ENCODE assay signal across 20 cellular contexts in the genomic region with DNA sequence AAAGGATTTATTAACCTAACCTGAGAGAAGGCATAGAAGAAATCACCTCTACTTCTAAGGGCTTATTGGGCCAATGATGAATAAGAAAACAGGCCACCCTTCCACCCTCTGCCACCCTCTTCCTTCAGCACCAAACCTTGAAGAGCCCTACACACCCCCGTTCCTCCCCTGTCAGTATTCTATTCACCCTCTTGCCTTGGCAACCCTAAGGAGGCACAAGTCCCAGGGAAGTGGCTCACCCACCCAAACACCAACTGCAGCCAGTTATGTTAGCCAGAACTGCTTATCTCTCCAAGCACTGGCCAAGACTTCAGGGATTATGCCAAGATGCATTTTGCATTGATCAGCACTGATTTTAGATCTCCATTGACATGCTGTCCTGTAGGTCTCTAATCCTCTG. TPM values are rescaled to one million over a fixed set of nuclear protein-coding genes. Genes with fewer than 3 reads are reported as not detected.
DNase-seq lines count a peak whose midpoint lies in the region; ATAC-seq and TF ChIP-seq lines count a peak whose summit lies in the region.
"Had no signal": no experiment of that assay in that cellular context is flagged by ENCODE, and none has a peak within 500 bp of the region (broad histone marks: within the 10 kb centered on the region; RNA-seq: fewer than 3 reads in every experiment).

No MANE protein-coding gene starts in this region.

- DNase-seq in left cardiac atrium (no peak), Right ventricle myocardium inferior (ENCODE audit: missing footprints) (no peak), MG63 (peak; percentile 50), dorsolateral prefrontal cortex (no peak), DMS79 (lab: John Stamatoyannopoulos, UW) (no peak), osteoblast (ENCODE audit: insufficient read length, low spot score, missing footprints) (no peak)
- DNase-seq: 8988T; ACHN; AML-193; BE2C; CD4-positive, alpha-beta T cell; CD8-positive, alpha-beta memory T cell; DMS53; DND-41; GOT3; HFFc6 had no signal

- ATAC-seq in left cardiac atrium: peak; percentile 22 to 62
- ATAC-seq in Right ventricle myocardium inferior: no peak
- ATAC-seq: A549 had no signal

- H3K79me2 ChIP-seq in osteoblast (ENCODE audit: insufficient read depth, low read length): peaks cover 18% of the 10 kb centered on the region

- no peak overlapping the region for H3K4me3 ChIP-seq in MG63
- no peak overlapping the region for H3K4me3 ChIP-seq in dorsolateral prefrontal cortex
- no peak overlapping the region for H3K4me3 ChIP-seq in osteoblast (ENCODE audit: insufficient read depth, low read length)
- H3K4me3 ChIP-seq: A549; BLaER1 treated with 17β-estradiol and CSF1 and Interleukin-3, amounts not matched to agents 10 nM and 100 nM; HAP-1 had no signal

- peaks cover 10% of the 10 kb centered on the region for H3K4me1 ChIP-seq in osteoblast (ENCODE audit: insufficient read depth, low read length)
- H3K4me1 ChIP-seq: A549, BE2C had no signal

- intact Hi-C loops in left cardiac atrium (cut with DNase I) (no loop called here), Right ventricle myocardium inferior (cut with DNase I) (no loop called here), dorsolateral prefrontal cortex (cut with DNase I) (no loop called here)

- H3K27me3 ChIP-seq in MG63 (no peaks in the 10 kb centered on the region), dorsolateral prefrontal cortex (no peaks in the 10 kb centered on the region), osteoblast (ENCODE audit: insufficient read depth, low read length) (no peaks in the 10 kb centered on the region)
- H3K27me3 ChIP-seq: BE2C; BLaER1 treated with 17β-estradiol and CSF1 and Interleukin-3, amounts not matched to agents 10 nM and 100 nM had no signal

- no peaks in the 10 kb centered on the region for H4K20me1 ChIP-seq in osteoblast (ENCODE audit: insufficient read depth, low read length)

- H3K36me3 ChIP-seq in MG63: peaks cover 3% of the 10 kb centered on the region; the same call in 1 of the 2 replicates
- H3K36me3 ChIP-seq in osteoblast (ENCODE audit: insufficient read depth, low read length): no peaks in the 10 kb centered on the region
- H3K36me3 ChIP-seq: BE2C, HAP-1 had no signal

- TF ChIP-seq CTCF in dorsolateral prefrontal cortex (IDR thresholded peaks at IDR 0.05 in 54 of 56, conservative IDR thresholded peaks at IDR 0.05 in 2 of 56; ENCODE audit: low read depth in 1 of 56, partially characterized antibody in 56 of 56) (no peak), osteoblast (IDR thresholded peaks at IDR 0.05; ENCODE audit: extremely low read depth, low read depth, low read length) (no peak)

- no peak overlapping the region for H3K4me2 ChIP-seq in osteoblast (ENCODE audit: insufficient read depth, low read length)
- H3K4me2 ChIP-seq: A549; BLaER1 treated with 17β-estradiol and CSF1 and Interleukin-3, amounts not matched to agents 10 nM and 100 nM had no signal

- H3K9me3 ChIP-seq in MG63: no peaks in the 10 kb centered on the region
- H3K9me3 ChIP-seq in osteoblast (ENCODE audit: low read depth, low read length): no peaks in the 10 kb centered on the region
- H3K9me3 ChIP-seq: A549, BE2C, HAP-1 had no signal

- H2AFZ ChIP-seq in osteoblast (ENCODE audit: low read length): no peak overlapping the region

- H3K27ac ChIP-seq in dorsolateral prefrontal cortex (peak overlapping the region in 47 of 59 donors; percentile 0 to 97 (median 45)), temporal lobe (ENCODE audit: low read depth, low read length) (peak overlapping the region; percentile 30), osteoblast (ENCODE audit: low read depth, low read length) (no peak overlapping the region)
- H3K27ac ChIP-seq: A549; BLaER1 treated with 17β-estradiol and CSF1 and Interleukin-3, amounts not matched to agents 10 nM and 100 nM had no signal

RNA-seq across cellular contexts. Expression of gene CNKSR3, which starts 15.9 kb away (rescaled TPM):
- total RNA-seq in left cardiac atrium (10 to 100 TPM; 16.6 to 18.8 TPM), Right ventricle myocardium inferior (20.0 TPM), dorsolateral prefrontal cortex (10 to 100 TPM in 102 of 120 experiments, 1 to 10 TPM in 18; 7.3 to 35.6 (median 15.0) TPM), temporal lobe (2.2 TPM), osteoblast (4.7 and 5.4 TPM in 2 replicates)
- total RNA-seq in MG63 (2014; rRNA removed; shearing (Covaris generic); ENCODE audit: low replicate concordance): 12.1 and 29.2 TPM in 2 replicates
